2 cellular contexts compared by ENCODE assay signal in the genomic region with DNA sequence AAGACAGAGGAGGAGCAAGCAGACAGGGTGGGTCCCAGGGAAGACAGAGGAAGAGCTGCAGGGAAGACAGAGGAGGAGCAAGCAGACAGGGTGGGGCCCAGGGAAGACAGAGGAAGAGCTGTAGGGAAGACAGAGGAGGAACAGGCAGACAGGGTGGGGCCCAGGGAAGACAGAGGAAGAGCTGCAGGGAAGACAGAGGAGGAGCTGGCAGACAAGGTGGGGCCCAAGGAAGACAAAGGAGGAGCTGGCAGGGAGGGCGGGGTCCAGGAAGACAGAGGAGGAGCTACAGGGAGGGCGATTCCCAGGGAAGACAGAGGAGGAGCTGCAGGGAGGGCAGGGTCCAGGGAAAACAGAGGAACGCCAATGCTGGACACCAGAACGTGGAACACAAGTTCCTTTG.
TF ChIP-seq lines count a peak whose summit lies in the region.

No MANE protein-coding gene starts in this region.

TF ChIP-seq in HCT116, 20 proteins besides CTCF, POLR2A, EP300 and RAD21 (continued from another document):
- TF ChIP-seq EGR1 (IDR thresholded peaks at IDR 0.05; ENCODE audit: low read depth) (no peak), JUND (IDR thresholded peaks at IDR 0.05) (no peak)
- TF ChIP-seq, protein P1, sequence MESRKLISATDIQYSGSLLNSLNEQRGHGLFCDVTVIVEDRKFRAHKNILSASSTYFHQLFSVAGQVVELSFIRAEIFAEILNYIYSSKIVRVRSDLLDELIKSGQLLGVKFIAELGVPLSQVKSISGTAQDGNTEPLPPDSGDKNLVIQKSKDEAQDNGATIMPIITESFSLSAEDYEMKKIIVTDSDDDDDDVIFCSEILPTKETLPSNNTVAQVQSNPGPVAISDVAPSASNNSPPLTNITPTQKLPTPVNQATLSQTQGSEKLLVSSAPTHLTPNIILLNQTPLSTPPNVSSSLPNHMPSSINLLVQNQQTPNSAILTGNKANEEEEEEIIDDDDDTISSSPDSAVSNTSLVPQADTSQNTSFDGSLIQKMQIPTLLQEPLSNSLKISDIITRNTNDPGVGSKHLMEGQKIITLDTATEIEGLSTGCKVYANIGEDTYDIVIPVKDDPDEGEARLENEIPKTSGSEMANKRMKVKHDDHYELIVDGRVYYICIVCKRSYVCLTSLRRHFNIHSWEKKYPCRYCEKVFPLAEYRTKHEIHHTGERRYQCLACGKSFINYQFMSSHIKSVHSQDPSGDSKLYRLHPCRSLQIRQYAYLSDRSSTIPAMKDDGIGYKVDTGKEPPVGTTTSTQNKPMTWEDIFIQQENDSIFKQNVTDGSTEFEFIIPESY (IDR thresholded peaks at IDR 0.05; ENCODE audit: extremely low read depth, insufficient replicate concordance, low read length): no peak
- TF ChIP-seq, protein P2, sequence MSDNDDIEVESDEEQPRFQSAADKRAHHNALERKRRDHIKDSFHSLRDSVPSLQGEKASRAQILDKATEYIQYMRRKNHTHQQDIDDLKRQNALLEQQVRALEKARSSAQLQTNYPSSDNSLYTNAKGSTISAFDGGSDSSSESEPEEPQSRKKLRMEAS (IDR thresholded peaks at IDR 0.05): no peak

TF ChIP-seq in WTC11, 78 proteins besides CTCF, POLR2A, EP300 and RAD21 (continued from another document):
- TF ChIP-seq, protein P3, sequence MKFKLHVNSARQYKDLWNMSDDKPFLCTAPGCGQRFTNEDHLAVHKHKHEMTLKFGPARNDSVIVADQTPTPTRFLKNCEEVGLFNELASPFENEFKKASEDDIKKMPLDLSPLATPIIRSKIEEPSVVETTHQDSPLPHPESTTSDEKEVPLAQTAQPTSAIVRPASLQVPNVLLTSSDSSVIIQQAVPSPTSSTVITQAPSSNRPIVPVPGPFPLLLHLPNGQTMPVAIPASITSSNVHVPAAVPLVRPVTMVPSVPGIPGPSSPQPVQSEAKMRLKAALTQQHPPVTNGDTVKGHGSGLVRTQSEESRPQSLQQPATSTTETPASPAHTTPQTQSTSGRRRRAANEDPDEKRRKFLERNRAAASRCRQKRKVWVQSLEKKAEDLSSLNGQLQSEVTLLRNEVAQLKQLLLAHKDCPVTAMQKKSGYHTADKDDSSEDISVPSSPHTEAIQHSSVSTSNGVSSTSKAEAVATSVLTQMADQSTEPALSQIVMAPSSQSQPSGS (CRISPR knock-in tag; IDR thresholded peaks at IDR 0.05; ENCODE audit: borderline replicate concordance, low read depth): no peak
- TF ChIP-seq NFATC4 (CRISPR knock-in tag; IDR thresholded peaks at IDR 0.05) (no peak), CREM (CRISPR knock-in tag; IDR thresholded peaks at IDR 0.05) (no peak), ATF1 (CRISPR knock-in tag; IDR thresholded peaks at IDR 0.05) (no peak), ZNF121 (CRISPR knock-in tag; IDR thresholded peaks at IDR 0.05) (no peak), RORB (CRISPR knock-in tag; IDR thresholded peaks at IDR 0.05) (no peak), IRF2 (CRISPR knock-in tag; IDR thresholded peaks at IDR 0.05; ENCODE audit: borderline replicate concordance, low read depth) (no peak), TEAD1 (CRISPR knock-in tag; IDR thresholded peaks at IDR 0.05) (no peak), FOXP1 (CRISPR knock-in tag; IDR thresholded peaks at IDR 0.05; ENCODE audit: borderline replicate concordance) (no peak), NFYB (CRISPR knock-in tag; conservative IDR thresholded peaks at IDR 0.05; ENCODE audit: low read depth) (no peak), SOX15 (CRISPR knock-in tag; IDR thresholded peaks at IDR 0.05) (no peak), HMGA2 (CRISPR knock-in tag; IDR thresholded peaks at IDR 0.05) (no peak)
- TF ChIP-seq, protein P4, sequence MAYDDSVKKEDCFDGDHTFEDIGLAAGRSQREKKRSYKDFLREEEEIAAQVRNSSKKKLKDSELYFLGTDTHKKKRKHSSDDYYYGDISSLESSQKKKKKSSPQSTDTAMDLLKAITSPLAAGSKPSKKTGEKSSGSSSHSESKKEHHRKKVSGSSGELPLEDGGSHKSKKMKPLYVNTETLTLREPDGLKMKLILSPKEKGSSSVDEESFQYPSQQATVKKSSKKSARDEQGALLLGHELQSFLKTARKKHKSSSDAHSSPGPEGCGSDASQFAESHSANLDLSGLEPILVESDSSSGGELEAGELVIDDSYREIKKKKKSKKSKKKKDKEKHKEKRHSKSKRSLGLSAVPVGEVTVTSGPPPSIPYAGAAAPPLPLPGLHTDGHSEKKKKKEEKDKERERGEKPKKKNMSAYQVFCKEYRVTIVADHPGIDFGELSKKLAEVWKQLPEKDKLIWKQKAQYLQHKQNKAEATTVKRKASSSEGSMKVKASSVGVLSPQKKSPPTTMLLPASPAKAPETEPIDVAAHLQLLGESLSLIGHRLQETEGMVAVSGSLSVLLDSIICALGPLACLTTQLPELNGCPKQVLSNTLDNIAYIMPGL (CRISPR knock-in tag; IDR thresholded peaks at IDR 0.05): no peak
- TF ChIP-seq, protein P5, sequence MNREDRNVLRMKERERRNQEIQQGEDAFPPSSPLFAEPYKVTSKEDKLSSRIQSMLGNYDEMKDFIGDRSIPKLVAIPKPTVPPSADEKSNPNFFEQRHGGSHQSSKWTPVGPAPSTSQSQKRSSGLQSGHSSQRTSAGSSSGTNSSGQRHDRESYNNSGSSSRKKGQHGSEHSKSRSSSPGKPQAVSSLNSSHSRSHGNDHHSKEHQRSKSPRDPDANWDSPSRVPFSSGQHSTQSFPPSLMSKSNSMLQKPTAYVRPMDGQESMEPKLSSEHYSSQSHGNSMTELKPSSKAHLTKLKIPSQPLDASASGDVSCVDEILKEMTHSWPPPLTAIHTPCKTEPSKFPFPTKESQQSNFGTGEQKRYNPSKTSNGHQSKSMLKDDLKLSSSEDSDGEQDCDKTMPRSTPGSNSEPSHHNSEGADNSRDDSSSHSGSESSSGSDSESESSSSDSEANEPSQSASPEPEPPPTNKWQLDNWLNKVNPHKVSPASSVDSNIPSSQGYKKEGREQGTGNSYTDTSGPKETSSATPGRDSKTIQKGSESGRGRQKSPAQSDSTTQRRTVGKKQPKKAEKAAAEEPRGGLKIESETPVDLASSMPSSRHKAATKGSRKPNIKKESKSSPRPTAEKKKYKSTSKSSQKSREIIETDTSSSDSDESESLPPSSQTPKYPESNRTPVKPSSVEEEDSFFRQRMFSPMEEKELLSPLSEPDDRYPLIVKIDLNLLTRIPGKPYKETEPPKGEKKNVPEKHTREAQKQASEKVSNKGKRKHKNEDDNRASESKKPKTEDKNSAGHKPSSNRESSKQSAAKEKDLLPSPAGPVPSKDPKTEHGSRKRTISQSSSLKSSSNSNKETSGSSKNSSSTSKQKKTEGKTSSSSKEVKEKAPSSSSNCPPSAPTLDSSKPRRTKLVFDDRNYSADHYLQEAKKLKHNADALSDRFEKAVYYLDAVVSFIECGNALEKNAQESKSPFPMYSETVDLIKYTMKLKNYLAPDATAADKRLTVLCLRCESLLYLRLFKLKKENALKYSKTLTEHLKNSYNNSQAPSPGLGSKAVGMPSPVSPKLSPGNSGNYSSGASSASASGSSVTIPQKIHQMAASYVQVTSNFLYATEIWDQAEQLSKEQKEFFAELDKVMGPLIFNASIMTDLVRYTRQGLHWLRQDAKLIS (CRISPR knock-in tag; IDR thresholded peaks at IDR 0.05; ENCODE audit: borderline replicate concordance): no peak
- TF ChIP-seq, protein P6, sequence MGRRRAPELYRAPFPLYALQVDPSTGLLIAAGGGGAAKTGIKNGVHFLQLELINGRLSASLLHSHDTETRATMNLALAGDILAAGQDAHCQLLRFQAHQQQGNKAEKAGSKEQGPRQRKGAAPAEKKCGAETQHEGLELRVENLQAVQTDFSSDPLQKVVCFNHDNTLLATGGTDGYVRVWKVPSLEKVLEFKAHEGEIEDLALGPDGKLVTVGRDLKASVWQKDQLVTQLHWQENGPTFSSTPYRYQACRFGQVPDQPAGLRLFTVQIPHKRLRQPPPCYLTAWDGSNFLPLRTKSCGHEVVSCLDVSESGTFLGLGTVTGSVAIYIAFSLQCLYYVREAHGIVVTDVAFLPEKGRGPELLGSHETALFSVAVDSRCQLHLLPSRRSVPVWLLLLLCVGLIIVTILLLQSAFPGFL (CRISPR knock-in tag; IDR thresholded peaks at IDR 0.05; ENCODE audit: borderline replicate concordance): no peak
